In genomic region chr6:12785301-12785700, GRCh38 we compare ENCODE assay signal across 17 cellular contexts.
DNase-seq lines count a peak whose midpoint lies in the region; TF ChIP-seq lines count a peak whose summit lies in the region.
"Had no signal": no experiment of that assay in that cellular context is flagged by ENCODE, and none has a peak within 500 bp of the region (broad histone marks: within the 10 kb centered on the region; RNA-seq: fewer than 3 reads in every experiment).

No MANE protein-coding gene starts in this region.

- H3K36me3 Mint-ChIP-seq in nephron progenitor cell (ENCODE audit: low read depth) (no peaks in the 10 kb centered on the region), mesothelial cell of epicardium (no peaks in the 10 kb centered on the region)
- H3K36me3 Mint-ChIP-seq: CD8-positive, alpha-beta T cell had no signal

- no CpG with 5 or more reads among the region's 5 CpGs for WGBS in trophoblast cell (ENCODE audit: extremely low coverage, insufficient coverage, insufficient read length)

- no peaks in the 10 kb centered on the region for H3K9me3 Mint-ChIP-seq in nephron progenitor cell
- no peaks in the 10 kb centered on the region for H3K9me3 Mint-ChIP-seq in mesothelial cell of epicardium
- H3K9me3 Mint-ChIP-seq: CD8-positive, alpha-beta T cell; GM23338 had no signal

- DNase-seq in HT-29 (ENCODE audit: low spot score), result peak; percentile 59
- DNase-seq in epithelial cell of esophagus (ENCODE audit: low read depth), result peak; percentile 79
- DNase-seq in trophoblast cell, result peak; percentile 96
- no peak for DNase-seq in NCI-H2196 (lab: John Stamatoyannopoulos, UW; ENCODE audit: unreplicated experiment)
- no peak for DNase-seq in nephron progenitor cell
- DNase-seq in mesothelial cell of epicardium (ENCODE audit: low spot score in 2 of 2, unreplicated experiment in 2 of 2), result no peak
- DNase-seq in erythroblast (lab: John Stamatoyannopoulos, UW), result no peak
- DNase-seq: CD8-positive, alpha-beta T cell; DMS 273 treated with DMSO at 0.1 percent for 48 hours; DMS53; DND-41; EL; IMR-90 had no signal

- no peak overlapping the region for H2BK12ac ChIP-seq in trophoblast cell (ENCODE audit: low read length)

- H3K79me1 ChIP-seq in trophoblast cell (ENCODE audit: low read length), result no peaks in the 10 kb centered on the region

- peaks cover 0 to 2% of the 10 kb centered on the region in 2 experiments for H3K4me1 ChIP-seq in trophoblast cell (ENCODE audit: control insufficient read depth in 1 of 2, insufficient read depth in 2 of 2, low read length in 2 of 2)
- H3K4me1 ChIP-seq: BLaER1 treated with 17β-estradiol and CSF1 and Interleukin-3, amounts not matched to agents 10 nM and 100 nM had no signal

- no peak overlapping the region for H3K18ac ChIP-seq in trophoblast cell (ENCODE audit: low read length)

- H3K27me3 ChIP-seq in trophoblast cell (ENCODE audit: insufficient read depth, low read length), result no peaks in the 10 kb centered on the region
- H3K27me3 ChIP-seq: BLaER1 treated with 17β-estradiol and CSF1 and Interleukin-3, amounts not matched to agents 10 nM and 100 nM had no signal

- H3K4me2 ChIP-seq in trophoblast cell (ENCODE audit: low read length), result peak overlapping the region; percentile 51
- H3K4me2 ChIP-seq: BLaER1 treated with 17β-estradiol and CSF1 and Interleukin-3, amounts not matched to agents 10 nM and 100 nM; GM23338 had no signal

- no peaks in the 10 kb centered on the region for H3K36me3 ChIP-seq in trophoblast cell (ENCODE audit: control insufficient read depth in 1 of 2, insufficient read depth in 2 of 2, low read length in 2 of 2)
- H3K36me3 ChIP-seq: BLaER1 treated with 17β-estradiol and CSF1 and Interleukin-3, amounts not matched to agents 10 nM and 100 nM had no signal

- H3K4ac ChIP-seq in trophoblast cell (ENCODE audit: low read depth, low read length), result no peak overlapping the region

- no peak for TF ChIP-seq POLR2A in erythroblast (IDR thresholded peaks at IDR 0.05; ENCODE audit: low read length)

- H3K14ac ChIP-seq in trophoblast cell (ENCODE audit: low read length), result no peak overlapping the region

- H3K4me3 Mint-ChIP-seq in nephron progenitor cell (no peak overlapping the region), mesothelial cell of epicardium (no peak overlapping the region)
- H3K4me3 Mint-ChIP-seq: B cell; CD8-positive, alpha-beta T cell; GM23338 had no signal

- H2AK5ac ChIP-seq in trophoblast cell (ENCODE audit: low read length), result no peak overlapping the region

- H3K27me3 Mint-ChIP-seq in nephron progenitor cell (ENCODE audit: low read depth, poor library complexity), result peaks cover 8% of the 10 kb centered on the region
- H3K27me3 Mint-ChIP-seq in mesothelial cell of epicardium (ENCODE audit: low read depth), result peaks cover 11% of the 10 kb centered on the region

- H4K8ac ChIP-seq in trophoblast cell (ENCODE audit: low read depth, low read length), result no peak overlapping the region

- H3K9me3 ChIP-seq in trophoblast cell (ENCODE audit: insufficient read depth, low read depth, low read length), result no peaks in the 10 kb centered on the region
- H3K9me3 ChIP-seq: BLaER1 treated with 17β-estradiol and CSF1 and Interleukin-3, amounts not matched to agents 10 nM and 100 nM had no signal

- H3K79me2 ChIP-seq in trophoblast cell (ENCODE audit: control insufficient read depth, insufficient read depth, low read length, poor library complexity), result no peaks in the 10 kb centered on the region

- no peak overlapping the region for H2BK120ac ChIP-seq in trophoblast cell (ENCODE audit: insufficient read depth, low read length, poor library complexity)

- H2AFZ ChIP-seq in trophoblast cell (ENCODE audit: insufficient read depth, low read length, poor library complexity), result no peak overlapping the region
- H2AFZ ChIP-seq: GM23338 had no signal

- H2BK5ac ChIP-seq in trophoblast cell (ENCODE audit: low read depth, low read length, poor library complexity), result no peak overlapping the region

- TF ChIP-seq CTCF in epithelial cell of esophagus (IDR thresholded peaks at IDR 0.05; ENCODE audit: insufficient read depth, low read depth, low read length, missing control alignments) (no peak), nephron progenitor cell (IDR thresholded peaks at IDR 0.05) (no peak), mesothelial cell of epicardium (IDR thresholded peaks at IDR 0.05; ENCODE audit: unreplicated experiment) (no peak)

- H3K23ac ChIP-seq in trophoblast cell (ENCODE audit: low read length), result no peak overlapping the region

- H3K9ac ChIP-seq in trophoblast cell (ENCODE audit: low read length), result no peak overlapping the region
- H3K9ac ChIP-seq: BLaER1 treated with 17β-estradiol and CSF1 and Interleukin-3, amounts not matched to agents 10 nM and 100 nM had no signal

- H3K27ac Mint-ChIP-seq in nephron progenitor cell (no peak overlapping the region), mesothelial cell of epicardium (no peak overlapping the region)
- H3K27ac Mint-ChIP-seq: B cell; CD8-positive, alpha-beta T cell; GM23338 had no signal

- no peak overlapping the region for H4K12ac ChIP-seq in trophoblast cell (ENCODE audit: low read depth, low read length)

- H3K4me3 ChIP-seq in epithelial cell of esophagus (ENCODE audit: low read length), result no peak overlapping the region
- no peak overlapping the region for H3K4me3 ChIP-seq in trophoblast cell (ENCODE audit: low read depth, low read length)
- H3K4me3 ChIP-seq: BLaER1 treated with 17β-estradiol and CSF1 and Interleukin-3, amounts not matched to agents 10 nM and 100 nM; GM23338 had no signal

- no peak overlapping the region for H4K91ac ChIP-seq in trophoblast cell (ENCODE audit: low read depth, low read length)

- H3K4me1 Mint-ChIP-seq in nephron progenitor cell (no peaks in the 10 kb centered on the region), mesothelial cell of epicardium (peaks cover 2% of the 10 kb centered on the region)
- H3K4me1 Mint-ChIP-seq: B cell had no signal

- peak overlapping the region; percentile 86 for H3K27ac ChIP-seq in trophoblast cell (ENCODE audit: low read depth, low read length)
- H3K27ac ChIP-seq: BLaER1 treated with 17β-estradiol and CSF1 and Interleukin-3, amounts not matched to agents 10 nM and 100 nM; HL-60 had no signal

Comparison
In these comparisons a context has a peak if more than half of its experiments do, and no peak if none do; other contexts are left out.
1. DNase-seq: peak in HT-29 (single experiment), epithelial cell of esophagus (single experiment) and trophoblast cell (2 of 2); none in NCI-H2196 (single experiment), nephron progenitor cell (single experiment), mesothelial cell of epicardium (0 of 2) and erythroblast (0 of 2).